In genomic region chr3:48688737-48689075, GRCh38 we compare ENCODE assay signal across 22 cellular contexts.
"Had no signal": no experiment of that assay in that cellular context is flagged by ENCODE, and none has a peak within 500 bp of the region (broad histone marks: within the 10 kb centered on the region; RNA-seq: fewer than 3 reads in every experiment).

No MANE protein-coding gene starts in this region.

- H3K27ac ChIP-seq: hepatocyte, neutrophil, right atrium auricular region, sigmoid colon, skin epidermis, stomach, thoracic aorta, transverse colon had no signal

- FAIRE-seq: urothelium cell line had no signal

- H3K4me3 Mint-ChIP-seq: nephron progenitor cell had no signal

- H3K9me3 ChIP-seq: neutrophil, right atrium auricular region, sigmoid colon, stomach, thoracic aorta, transverse colon had no signal

- H3K4me2 ChIP-seq: hepatocyte had no signal

- ATAC-seq: left colon, left ventricle myocardium superior had no signal

- H3K9me3 Mint-ChIP-seq: naive B cell, nephron progenitor cell had no signal

- H3K27ac Mint-ChIP-seq: nephron progenitor cell had no signal

- DNase-seq: cortex of kidney; dorsolateral prefrontal cortex; effector CD8-positive, alpha-beta T cell; foreskin melanocyte; head of caudate nucleus; left colon; left ventricle myocardium superior; mesendoderm; naive B cell; nephron progenitor cell; sigmoid colon; stimulated activated naive CD4-positive, alpha-beta T cell; stomach; substantia nigra; transverse colon had no signal

- H3K27me3 ChIP-seq: dorsolateral prefrontal cortex, hepatocyte, neutrophil, right atrium auricular region, sigmoid colon, stomach, transverse colon had no signal

- H3K4me3 ChIP-seq: dorsolateral prefrontal cortex, hepatocyte, lung, right atrium auricular region, sigmoid colon, skin epidermis, stomach, thoracic aorta, transverse colon had no signal

- H2AFZ ChIP-seq: hepatocyte had no signal

- H3K27me3 Mint-ChIP-seq: naive B cell had no signal
